ENCODE assay signal across 21 cellular contexts in the genomic region with DNA sequence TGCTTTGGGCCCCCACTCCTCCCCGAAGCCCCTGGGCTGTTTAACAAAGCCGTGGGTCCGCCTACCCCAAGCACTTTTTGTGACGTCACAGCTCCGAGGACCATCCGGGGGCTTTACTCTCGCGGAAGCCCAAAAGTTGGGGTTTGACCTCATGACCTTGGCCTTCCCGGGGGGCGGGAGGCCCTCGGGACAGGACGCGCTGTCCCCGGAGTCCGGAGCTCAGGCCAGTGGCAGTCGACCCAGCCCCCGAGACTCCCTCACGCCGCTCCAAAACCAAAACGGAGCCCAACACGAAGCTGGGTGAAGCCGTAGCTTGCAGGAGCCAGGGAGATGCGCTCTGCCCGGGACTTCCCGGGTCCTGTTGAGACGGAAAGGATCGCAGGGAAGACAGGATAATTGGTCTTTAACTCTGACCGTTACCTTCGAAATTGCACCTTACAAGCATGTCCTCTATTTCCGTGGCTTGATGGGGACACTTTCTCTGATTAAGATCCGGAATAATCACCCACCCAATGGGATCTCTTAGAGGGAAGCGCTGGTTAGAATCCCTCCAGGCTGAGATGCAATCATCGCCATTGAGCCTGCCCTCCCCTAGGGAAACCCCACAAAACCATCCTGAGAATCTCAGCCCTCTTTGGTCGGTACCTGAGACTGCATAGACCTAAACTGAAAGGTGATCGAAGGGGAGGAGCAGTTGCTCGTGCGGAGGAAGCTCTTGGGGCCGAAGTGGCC. TPM values are rescaled to one million over a fixed set of nuclear protein-coding genes. Genes with fewer than 3 reads are reported as not detected.
DNase-seq lines count a peak whose midpoint lies in the region; ATAC-seq and TF ChIP-seq lines count a peak whose summit lies in the region.
"Had no signal": no experiment of that assay in that cellular context is flagged by ENCODE, and none has a peak within 500 bp of the region (broad histone marks: within the 10 kb centered on the region; RNA-seq: fewer than 3 reads in every experiment).

No MANE protein-coding gene starts in this region.

- no peak for TF ChIP-seq POLR2A in vagina (IDR thresholded peaks at IDR 0.05)

- peaks cover 32% of the 10 kb centered on the region for H3K4me1 ChIP-seq in vagina
- peaks cover 2% of the 10 kb centered on the region; the same call in 1 of the 2 replicates for H3K4me1 ChIP-seq in SJCRH30
- H3K4me1 ChIP-seq: parathyroid adenoma had no signal

- H3K4me3 Mint-ChIP-seq in IgD-negative memory B cell (peak overlapping the region in 1 of 4 donors; percentile 52), neural crest cell (peak overlapping the region; percentile 89), immature natural killer cell (no peak overlapping the region)

- no peaks in the 10 kb centered on the region for H3K36me3 Mint-ChIP-seq in IgD-negative memory B cell
- H3K36me3 Mint-ChIP-seq in neural crest cell (ENCODE audit: low read depth) = no peaks in the 10 kb centered on the region
- H3K36me3 Mint-ChIP-seq in immature natural killer cell = no peaks in the 10 kb centered on the region

- peaks cover 0 to 2% (median 0%) of the 10 kb centered on the region in 3 donors for H3K9me3 Mint-ChIP-seq in IgD-negative memory B cell
- no peaks in the 10 kb centered on the region for H3K9me3 Mint-ChIP-seq in neural crest cell
- H3K9me3 Mint-ChIP-seq in immature natural killer cell = peaks cover 0 to 13% (median 0%) of the 10 kb centered on the region in 6 donors

- H3K4me3 ChIP-seq in GM06990 (replicated peaks; ENCODE audit: low read depth, low read length) (peak overlapping the region; percentile 3; the same call in 1 of the 2 replicates), epithelial cell of esophagus (ENCODE audit: low read length) (no peak overlapping the region), vagina (no peak overlapping the region), SJCRH30 (no peak overlapping the region)
- H3K4me3 ChIP-seq: mucosa of descending colon had no signal

- ATAC-seq in GM21447 (IDR thresholded peaks at IDR 0.05; ENCODE audit: unreplicated experiment) = no peak
- ATAC-seq: activated naive CD4-positive, alpha-beta T cell treated with anti-CD3 and anti-CD28 coated beads, Interleukin-2, amount 50 U/mL, for 72 hours; mucosa of descending colon; Right ventricle myocardium inferior had no signal

- DNase-seq in GM06990 (ENCODE audit: extremely low read depth, insufficient read length) = no peak
- peak; percentile 22 for DNase-seq in epithelial cell of esophagus (ENCODE audit: low read depth)
- peak; percentile 20 for DNase-seq in neural crest cell (ENCODE audit: low read depth, low spot score)
- no peak for DNase-seq in immature natural killer cell
- no peak for DNase-seq in vagina (ENCODE audit: extremely low spot score in 2 of 2)
- DNase-seq in SJCRH30 = no peak
- DNase-seq: activated CD4-positive, CD25-positive, alpha-beta regulatory T cell treated with anti-CD3 and anti-CD28 coated beads, Interleukin-2, amount 50 U/mL, for 72 hours; Caco-2; caudate nucleus; GDM1; kidney; mucosa of descending colon; NCI-H1417; NK-92 treated with Interleukin-12 subunit alpha and Interleukin-12 subunit beta, amount 100 ng/mL, for 24 hours; T-helper 2 cell had no signal

- intact Hi-C loops in vagina (cut with DNase I) = no loop called here

- H3K9me3 ChIP-seq in vagina (no peaks in the 10 kb centered on the region), SJCRH30 (replicated peaks) (no peaks in the 10 kb centered on the region)
- H3K9me3 ChIP-seq: Caco-2, mucosa of descending colon had no signal

- H3K27ac Mint-ChIP-seq in IgD-negative memory B cell (peak overlapping the region in 2 of 3 donors; percentile 43 to 68), neural crest cell (ENCODE audit: unreplicated experiment) (no peak overlapping the region), immature natural killer cell (no peak overlapping the region)
- H3K27ac Mint-ChIP-seq: activated naive CD4-positive, alpha-beta T cell treated with anti-CD3 and anti-CD28 coated beads, Interleukin-2, amount 50 U/mL, for 72 hours had no signal

- H3K27me3 ChIP-seq in GM06990 (replicated peaks; ENCODE audit: control insufficient read depth, insufficient read depth, low read length) = peaks cover 2% of the 10 kb centered on the region; the same call in 1 of the 2 replicates
- H3K27me3 ChIP-seq in vagina = peaks cover 12% of the 10 kb centered on the region
- no peaks in the 10 kb centered on the region for H3K27me3 ChIP-seq in SJCRH30

- H3K27ac ChIP-seq in vagina (no peak overlapping the region), SJCRH30 (no peak overlapping the region)
- H3K27ac ChIP-seq: parathyroid adenoma had no signal

- H3K36me3 ChIP-seq in GM06990 (ENCODE audit: control insufficient read depth, insufficient read depth, low read length) = no peaks in the 10 kb centered on the region
- no peaks in the 10 kb centered on the region for H3K36me3 ChIP-seq in vagina
- H3K36me3 ChIP-seq in SJCRH30 = no peaks in the 10 kb centered on the region

- TF ChIP-seq CTCF in GM06990 (IDR thresholded peaks at IDR 0.05; ENCODE audit: insufficient read depth, low read length, poor library complexity, severe bottlenecking) = no peak
- TF ChIP-seq CTCF in epithelial cell of esophagus (IDR thresholded peaks at IDR 0.05; ENCODE audit: insufficient read depth, low read depth, low read length, missing control alignments) = no peak
- TF ChIP-seq CTCF in neural crest cell (conservative IDR thresholded peaks at IDR 0.05) = no peak
- no peak for TF ChIP-seq CTCF in vagina (IDR thresholded peaks at IDR 0.05)

- peaks cover 58% of the 10 kb centered on the region for H3K27me3 Mint-ChIP-seq in IgD-negative memory B cell
- peaks cover 72% of the 10 kb centered on the region for H3K27me3 Mint-ChIP-seq in neural crest cell (ENCODE audit: low read depth)
- peaks cover 14 to 39% (median 16%) of the 10 kb centered on the region in 3 donors for H3K27me3 Mint-ChIP-seq in immature natural killer cell (ENCODE audit: low read depth in 3 of 3)

- peaks cover 0 to 8% (median 3%) of the 10 kb centered on the region in 3 donors for H3K4me1 Mint-ChIP-seq in IgD-negative memory B cell
- H3K4me1 Mint-ChIP-seq in neural crest cell = peaks cover 63% of the 10 kb centered on the region
- no peaks in the 10 kb centered on the region for H3K4me1 Mint-ChIP-seq in immature natural killer cell

RNA-seq across cellular contexts. Expression of a gene that starts 4.9 kb away (rescaled TPM):
- not detected for polyA plus RNA-seq in IgD-negative memory B cell
- total RNA-seq in neural crest cell = 36.8 and 36.9 TPM in 2 replicates
- not detected for polyA plus RNA-seq in immature natural killer cell
- total RNA-seq in vagina = 22.8 TPM
- total RNA-seq in SJCRH30 (2014; rRNA removed; shearing (Covaris generic)) = 104 and 105 TPM in 2 replicates
- total RNA-seq: activated naive CD4-positive, alpha-beta T cell treated with anti-CD3 and anti-CD28 coated beads, Interleukin-2, amount 50 U/mL, for 72 hours; endothelial cell of umbilical vein had no signal
- polyA plus RNA-seq: endothelial cell of umbilical vein had no signal

Comparison
In these comparisons a context has a peak if more than half of its experiments do, and no peak if none do; other contexts are left out.
1. DNase-seq: peak in epithelial cell of esophagus (single experiment) and neural crest cell (single experiment); none in GM06990 (single experiment), immature natural killer cell (0 of 3), vagina (0 of 2) and SJCRH30 (0 of 2).
2. H3K27ac Mint-ChIP-seq: peak in IgD-negative memory B cell (2 of 3); none in neural crest cell (single experiment) and immature natural killer cell (0 of 6).